In genomic region chr18:63322908-63323634, GRCh38 we compare ENCODE assay signal across 8 cellular contexts. TPM values are rescaled to one million over a fixed set of nuclear protein-coding genes. Genes with fewer than 3 reads are reported as not detected.
A peak's percentile ranks its signal among the peaks of the same experiment; 100 is the strongest.
DNase-seq lines count a peak whose midpoint lies in the region; ATAC-seq and TF ChIP-seq lines count a peak whose summit lies in the region.

No MANE protein-coding gene starts in this region.

- H3K4me1 ChIP-seq in ACC112 (ENCODE audit: control insufficient read depth, insufficient read depth, low read length, unreplicated experiment) (peaks cover 10% of the 10 kb centered on the region), mammary epithelial cell (ENCODE audit: insufficient read depth, low read length) (peaks cover 13% of the 10 kb centered on the region)

- H3K27ac ChIP-seq in ACC112 (ENCODE audit: low read depth, low read length) (no peak overlapping the region), mammary epithelial cell (ENCODE audit: insufficient read depth, low read depth, low read length) (no peak overlapping the region)

- 8% methylated on average over 8 of the region's 8 CpGs for WGBS in mammary epithelial cell (ENCODE audit: low coverage, missing lambda C conversion rate)

- H2AFZ ChIP-seq in ACC112 (ENCODE audit: low read length, unreplicated experiment), result peak overlapping the region; percentile 84
- H2AFZ ChIP-seq in mammary epithelial cell (ENCODE audit: low read depth, low read length), result peak overlapping the region; percentile 36

- H3K9ac ChIP-seq in mammary epithelial cell (ENCODE audit: insufficient read depth, low read length), result no peak overlapping the region

- ATAC-seq in HG03565 (IDR thresholded peaks at IDR 0.05; ENCODE audit: unreplicated experiment), result no peak

- no peaks in the 10 kb centered on the region for H3K36me3 ChIP-seq in ACC112 (ENCODE audit: insufficient read depth, low read length)
- no peaks in the 10 kb centered on the region for H3K36me3 ChIP-seq in mammary epithelial cell (ENCODE audit: insufficient read depth, low read length)
- H3K36me3 ChIP-seq in kidney epithelial cell (ENCODE audit: control insufficient read depth, insufficient read depth, low read length), result no peaks in the 10 kb centered on the region

- no peaks in the 10 kb centered on the region for H3K9me3 ChIP-seq in mammary epithelial cell (replicated peaks; ENCODE audit: insufficient read depth, low read length)

- no peaks in the 10 kb centered on the region for H4K20me1 ChIP-seq in mammary epithelial cell (ENCODE audit: insufficient read depth, low read length)

- dilution Hi-C loops in mammary epithelial cell (cut with HindIII; ENCODE audit: low sequenced_read_pairs), result no loop called here

- no TSS peak for BruUV-seq in mammary epithelial cell (replicated peaks; lab: Mats Ljungman, UMichigan)

- no peak overlapping the region for H3K4me2 ChIP-seq in mammary epithelial cell (ENCODE audit: insufficient read depth, low read depth, low read length)

- CTCF ChIA-PET in mammary epithelial cell (lab: Charles Lee; ENCODE audit: low non-redundant PET), result interaction anchor here (0.6 to 0.7 kb wide), 3 partner anchors 297 to 875 kb away, joined by 4 to 12 read pairs (median 6); partner anchors contain the start of gene PHLPP1

- H3K27me3 ChIP-seq in ACC112 (ENCODE audit: insufficient read depth, low read length), result peaks cover 9% of the 10 kb centered on the region; the same call in 1 of the 2 replicates
- no peaks in the 10 kb centered on the region for H3K27me3 ChIP-seq in mammary epithelial cell (ENCODE audit: insufficient read depth, low read length)
- H3K27me3 ChIP-seq in kidney epithelial cell (ENCODE audit: control insufficient read depth, insufficient read depth, low read length), result no peaks in the 10 kb centered on the region

- 0 out of 2 replicates have a peak overlapping the region, but pooled peaks have one; percentile 13 for H3K4me3 ChIP-seq in ACC112 (ENCODE audit: low read depth, low read length)
- H3K4me3 ChIP-seq in GM12875 (ENCODE audit: low read depth, low read length), result no peak overlapping the region
- no peak overlapping the region for H3K4me3 ChIP-seq in mammary epithelial cell (replicated peaks in 1 of 3; ENCODE audit: insufficient read depth in 1 of 3, low read depth in 2 of 3, low read length in 3 of 3)
- no peak overlapping the region for H3K4me3 ChIP-seq in kidney epithelial cell (ENCODE audit: low read depth, low read length)

- H3K79me2 ChIP-seq in ACC112 (ENCODE audit: control insufficient read depth, insufficient read depth, low read length, unreplicated experiment), result no peaks in the 10 kb centered on the region
- H3K79me2 ChIP-seq in mammary epithelial cell (ENCODE audit: insufficient read depth, low read length), result no peaks in the 10 kb centered on the region

- peak; percentile 55; the same call in 1 of the 2 replicates for TF ChIP-seq CTCF in GM12875 (IDR thresholded peaks at IDR 0.05; ENCODE audit: borderline replicate concordance, insufficient read depth, low read depth, low read length)
- TF ChIP-seq CTCF in mammary epithelial cell (conservative IDR thresholded peaks at IDR 0.05 in 1 of 2, IDR thresholded peaks at IDR 0.05 in 1 of 2; ENCODE audit: extremely low read depth in 1 of 2, insufficient read depth in 1 of 2, low read depth in 1 of 2, low read length in 2 of 2), result peak; percentile 76 to 83
- TF ChIP-seq CTCF in kidney epithelial cell (IDR thresholded peaks at IDR 0.05; ENCODE audit: insufficient read depth, low read length, poor library complexity, severe bottlenecking), result peak; percentile 76

- in situ Hi-C loops in mammary epithelial cell (cut with MboI; ENCODE audit: low sequenced_read_pairs in 2 of 2), result loop anchor here in 1 of 2 donors (5.0 kb wide), 2 partner anchors 186 to 306 kb away; no protein-coding TSS in a partner anchor

- intact Hi-C loops in mammary epithelial cell (cut with micrococcal nuclease), result loop anchor here (1.0 kb wide), 5 partner anchors 116 to 307 kb away; no protein-coding TSS in a partner anchor

- DNase-seq in NCI-H187 treated with DMSO at 0.1 percent for 48 hours (lab: John Stamatoyannopoulos, UW) (peak; percentile 31), T-helper 1 cell (peak in 4 of 5 donors; percentile 42 to 65 (median 50)), mammary epithelial cell (peak; percentile 46), kidney epithelial cell (ENCODE audit: low read depth) (no peak)
- peak; percentile 36 to 56 for DNase-seq in stimulated activated CD4-positive, alpha-beta T cell treated with anti-CD3 and anti-CD28 coated beads, Interleukin-4, amount 100 ng/mL, for 4 hours

RNA-seq across cellular contexts. Expression of gene BCL2, which starts 3.5 kb away (rescaled TPM):
- total RNA-seq in mammary epithelial cell (1 to 10 TPM in 1 of 2 donors, under 1 TPM in 1; 0.83 to 1.6 TPM), kidney epithelial cell (5.2 and 8.4 TPM in 2 replicates)
- polyA plus RNA-seq in mammary epithelial cell, result 0.37 TPM
- 0.67 TPM for polyA minus RNA-seq in mammary epithelial cell

RNA-seq across cellular contexts. Expression of gene KDSR, which starts 43.9 kb away (rescaled TPM):
- total RNA-seq in mammary epithelial cell (100 to 1,000 TPM in 1 of 2 donors, 10 to 100 TPM in 1; 65.7 to 101 TPM), kidney epithelial cell (32.1 and 36.3 TPM in 2 replicates)
- polyA plus RNA-seq in mammary epithelial cell, result 61.5 TPM
- 126 TPM for polyA minus RNA-seq in mammary epithelial cell
